ENCODE assay signal across 10 cellular contexts in genomic region chr17:55086635-55087058, GRCh38.
DNase-seq lines count a peak whose midpoint lies in the region; ATAC-seq and TF ChIP-seq lines count a peak whose summit lies in the region.
"Had no signal": no experiment of that assay in that cellular context is flagged by ENCODE, and none has a peak within 500 bp of the region (broad histone marks: within the 10 kb centered on the region; RNA-seq: fewer than 3 reads in every experiment).

No MANE protein-coding gene starts in this region.

- H3K4me3 ChIP-seq in right atrium auricular region (no peak overlapping the region), fibroblast of the aortic adventitia (ENCODE audit: low read depth, low read length) (no peak overlapping the region), upper lobe of right lung (no peak overlapping the region)

- intact Hi-C loops in Right ventricle myocardium inferior (cut with DNase I) (no loop called here), upper lobe of right lung (cut with DNase I) (no loop called here)

- H3K4me1 ChIP-seq in right atrium auricular region (peaks cover 0 to 7% of the 10 kb centered on the region in 2 donors), upper lobe of right lung (no peaks in the 10 kb centered on the region)

- H3K27ac ChIP-seq in right atrium auricular region: no peak overlapping the region
- no peak overlapping the region for H3K27ac ChIP-seq in upper lobe of right lung

- H3K9me3 ChIP-seq in right atrium auricular region: no peaks in the 10 kb centered on the region
- no peaks in the 10 kb centered on the region for H3K9me3 ChIP-seq in upper lobe of right lung

- ATAC-seq in Right ventricle myocardium inferior (peak; percentile 67), upper lobe of right lung (peak; percentile 41)

- H3K36me3 ChIP-seq in right atrium auricular region (peaks cover 2% of the 10 kb centered on the region), upper lobe of right lung (peaks cover 5% of the 10 kb centered on the region)

- DNase-seq in Right ventricle myocardium inferior (ENCODE audit: missing footprints): no peak
- no peak for DNase-seq in right atrium auricular region (ENCODE audit: low spot score)
- peak; percentile 81 for DNase-seq in SIG-M5 treated with dmso at 0.1 percent for 504 hours (lab: John Stamatoyannopoulos, UW; ENCODE audit: unreplicated experiment)
- peak; percentile 91 for DNase-seq in fibroblast of the aortic adventitia (ENCODE audit: low read depth)
- DNase-seq in upper lobe of right lung: no peak
- no peak for DNase-seq in stimulated activated naive CD4-positive, alpha-beta T cell (lab: John Stamatoyannopoulos, UW)
- no peak for DNase-seq in effector CD4-positive, alpha-beta T cell
- DNase-seq in DMS79 (lab: John Stamatoyannopoulos, UW): no peak
- DNase-seq: activated T-cell treated with anti-CD3 and anti-CD28 coated beads, Interleukin-2, amount 50 U/mL, for 48 hours; CD4-positive, CD25-positive, alpha-beta regulatory T cell had no signal

- TF ChIP-seq CTCF in right atrium auricular region (IDR thresholded peaks at IDR 0.05) (no peak), fibroblast of the aortic adventitia (IDR thresholded peaks at IDR 0.05; ENCODE audit: insufficient read depth, low read length) (no peak), upper lobe of right lung (IDR thresholded peaks at IDR 0.05) (no peak)

- no peaks in the 10 kb centered on the region for H3K27me3 ChIP-seq in right atrium auricular region
- H3K27me3 ChIP-seq in upper lobe of right lung: no peaks in the 10 kb centered on the region

Comparison
In these comparisons a context has a peak if more than half of its experiments do, and no peak if none do; other contexts are left out.
1. DNase-seq: peak in SIG-M5 treated with dmso at 0.1 percent for 504 hours (single experiment) and fibroblast of the aortic adventitia (single experiment); none in Right ventricle myocardium inferior (single experiment), right atrium auricular region (single experiment), upper lobe of right lung (single experiment), stimulated activated naive CD4-positive, alpha-beta T cell (0 of 6), effector CD4-positive, alpha-beta T cell (single experiment) and DMS79 (single experiment).